In the genomic region with DNA sequence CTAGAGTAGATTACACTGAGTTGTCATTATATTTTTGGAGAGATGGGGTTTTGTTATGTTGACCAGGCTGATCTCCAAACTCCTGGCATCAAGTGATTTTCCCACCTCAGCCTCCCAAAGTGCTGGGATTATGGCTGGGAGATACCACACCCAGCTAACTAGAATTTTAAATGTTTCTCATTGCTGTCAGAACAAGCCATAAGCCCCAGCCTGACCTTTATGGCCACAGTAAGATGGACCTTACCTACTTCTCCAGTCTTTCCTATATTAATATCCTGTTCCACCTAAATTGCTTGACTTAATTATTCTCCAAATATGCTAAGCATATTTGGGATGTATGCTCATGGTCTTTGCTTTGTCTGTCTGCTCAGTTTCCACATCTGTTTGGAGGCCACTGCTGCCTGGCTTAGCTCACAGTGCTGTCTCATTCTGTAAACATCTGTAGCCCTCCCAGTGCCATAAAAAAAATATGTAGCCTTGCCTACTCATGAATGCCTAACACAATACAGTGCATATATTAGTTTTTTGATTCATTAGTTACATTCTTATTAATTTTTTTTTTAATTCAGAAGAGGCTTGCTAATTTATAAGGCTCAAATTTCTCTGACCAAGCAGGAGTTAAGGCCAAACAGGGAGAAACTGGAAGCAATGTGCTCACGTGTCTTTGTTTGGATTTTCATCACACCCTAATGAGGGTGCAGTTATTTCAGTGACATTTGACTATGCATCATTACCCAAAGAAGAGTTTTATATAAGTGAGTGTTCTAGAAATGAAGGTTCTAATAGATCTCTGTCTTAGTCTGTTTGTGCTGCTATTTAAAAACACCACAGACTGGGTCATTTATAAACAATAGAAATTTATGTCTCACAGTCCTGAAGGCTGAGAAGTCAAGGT, we compare ENCODE assay signal across 9 cellular contexts. TPM values are rescaled to one million over a fixed set of nuclear protein-coding genes. Genes with fewer than 3 reads are reported as not detected.
DNase-seq lines count a peak whose midpoint lies in the region; ATAC-seq and TF ChIP-seq lines count a peak whose summit lies in the region.
"Had no signal": no experiment of that assay in that cellular context is flagged by ENCODE, and none has a peak within 500 bp of the region (broad histone marks: within the 10 kb centered on the region; RNA-seq: fewer than 3 reads in every experiment).

No MANE protein-coding gene starts in this region.

- no peak for ATAC-seq in natural killer cell
- ATAC-seq: upper lobe of right lung had no signal

- H3K4me3 Mint-ChIP-seq in HFFc6 (no peak overlapping the region), natural killer cell (no peak overlapping the region)

- TF ChIP-seq CTCF in AG09319 (IDR thresholded peaks at IDR 0.05; ENCODE audit: low read depth, low read length) (no peak), HFFc6 (IDR thresholded peaks at IDR 0.05) (no peak), natural killer cell (IDR thresholded peaks at IDR 0.05) (no peak)

- peak overlapping the region; percentile 70 for H3K27ac Mint-ChIP-seq in HFFc6
- H3K27ac Mint-ChIP-seq in natural killer cell: peak overlapping the region in 1 of 2 donors; percentile 77

- H3K27me3 Mint-ChIP-seq in HFFc6 (ENCODE audit: insufficient read depth) (peaks cover 3% of the 10 kb centered on the region; the same call in 1 of the 2 replicates), natural killer cell (ENCODE audit: low read depth in 2 of 2) (no peaks in the 10 kb centered on the region)

- intact Hi-C loops in natural killer cell (cut with micrococcal nuclease): no loop called here

- H3K36me3 Mint-ChIP-seq in HFFc6 (ENCODE audit: low read depth) (peaks cover 11% of the 10 kb centered on the region), natural killer cell (peaks cover 8% of the 10 kb centered on the region)

- DNase-seq in AG09319 (ENCODE audit: extremely low read depth, low read depth) (peak; percentile 36), HFFc6 (peak; percentile 73), dedifferentiated amniotic fluid mesenchymal stem cell (ENCODE audit: extremely low spot score) (peak; percentile 81), myocyte (ENCODE audit: low read depth) (peak; percentile 40), Kasumi-1 (lab: John Stamatoyannopoulos, UW) (no peak), NCI-H2081 (lab: John Stamatoyannopoulos, UW) (no peak), KG1 (lab: John Stamatoyannopoulos, UW) (no peak), natural killer cell (no peak)
- DNase-seq: upper lobe of right lung had no signal

- H3K4me1 Mint-ChIP-seq in HFFc6 (ENCODE audit: low read depth) (peaks cover 32% of the 10 kb centered on the region), natural killer cell (peaks cover 24 to 29% of the 10 kb centered on the region in 2 donors)

- H3K9me3 Mint-ChIP-seq in HFFc6: peaks cover 6% of the 10 kb centered on the region
- peaks cover 3 to 4% of the 10 kb centered on the region in 2 donors for H3K9me3 Mint-ChIP-seq in natural killer cell

RNA-seq across cellular contexts. Expression of gene PSME4, which starts 45.3 kb away (rescaled TPM):
- 10 to 100 TPM; 64.6 to 88.0 (median 75.3) TPM for total RNA-seq in HFFc6 (2021; fragmentation: NEBNext Ultra II Directional; extraction: Animal tissue kit (Norgen Biotek cat#: 25700))
- 43.1 and 51.5 TPM in 2 replicates for total RNA-seq in myocyte
- polyA plus RNA-seq in myocyte (2012): 21.5 TPM
- total RNA-seq in natural killer cell: 100 to 1,000 TPM; 140 to 149 (median 141) TPM

Comparison
In these comparisons a context has a peak if more than half of its experiments do, and no peak if none do; other contexts are left out.
1. DNase-seq: peak in AG09319 (single experiment), HFFc6 (single experiment), dedifferentiated amniotic fluid mesenchymal stem cell (single experiment) and myocyte (single experiment); none in Kasumi-1 (0 of 2), NCI-H2081 (0 of 2), KG1 (single experiment) and natural killer cell (single experiment).